9 cellular contexts compared by ENCODE assay signal in the genomic region with DNA sequence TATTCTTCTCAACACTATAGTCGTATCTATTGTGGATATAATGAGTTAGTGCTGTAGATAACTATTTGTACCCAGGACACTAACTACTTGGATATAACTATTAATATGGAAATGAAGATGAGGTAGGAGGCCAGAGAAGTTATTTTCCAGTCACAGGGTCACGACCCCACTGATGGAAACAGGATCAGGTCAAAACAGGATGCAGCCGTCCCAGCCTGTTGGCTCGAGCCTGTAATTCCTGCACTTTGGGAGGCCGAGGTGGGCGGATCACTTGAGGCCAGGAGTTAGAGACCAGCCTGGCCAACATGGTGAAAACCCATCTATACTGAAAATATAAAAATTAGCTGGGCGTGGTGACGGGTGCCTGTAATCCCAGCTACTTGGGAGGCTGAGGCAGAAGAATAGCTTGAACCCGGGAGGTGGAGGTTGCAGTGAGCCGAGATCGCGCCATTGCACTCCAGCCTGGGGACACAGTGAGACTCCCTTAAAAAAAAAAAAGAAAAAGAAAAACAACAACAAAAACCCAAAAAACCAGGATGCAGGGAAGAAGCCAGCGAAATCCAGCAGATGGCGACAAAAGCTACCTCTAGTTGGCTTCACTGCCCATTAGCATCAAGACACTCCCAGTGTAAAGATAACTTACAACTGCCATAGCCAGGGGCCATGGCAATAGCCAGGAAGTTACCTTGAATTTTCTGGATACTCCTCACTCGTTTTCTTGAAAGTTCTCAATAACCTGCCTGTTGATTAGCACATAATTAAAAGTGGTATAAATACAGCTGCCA. TPM values are rescaled to one million over a fixed set of nuclear protein-coding genes. Genes with fewer than 3 reads are reported as not detected.
DNase-seq lines count a peak whose midpoint lies in the region; ATAC-seq, FAIRE-seq and TF ChIP-seq lines count a peak whose summit lies in the region.
"Had no signal": no experiment of that assay in that cellular context is flagged by ENCODE, and none has a peak within 500 bp of the region (broad histone marks: within the 10 kb centered on the region; RNA-seq: fewer than 3 reads in every experiment).

No MANE protein-coding gene starts in this region.

- H3K27ac ChIP-seq in left ventricle myocardium inferior (replicated peaks) (no peak overlapping the region), astrocyte (ENCODE audit: low read depth, low read length) (no peak overlapping the region), kidney (ENCODE audit: low read depth in 2 of 2, low read length in 2 of 2) (no peak overlapping the region)

- H3K27me3 ChIP-seq in left ventricle myocardium inferior (ENCODE audit: low read depth) (peaks cover 3% of the 10 kb centered on the region), astrocyte (ENCODE audit: insufficient read depth, low read length) (no peaks in the 10 kb centered on the region)

- no peaks in the 10 kb centered on the region for H3K4me1 Mint-ChIP-seq in astrocyte (ENCODE audit: low read depth, unreplicated experiment)
- peaks cover 14% of the 10 kb centered on the region for H3K4me1 Mint-ChIP-seq in mesothelial cell of epicardium

- ATAC-seq in Right ventricle myocardium superior (ENCODE audit: poor library complexity) (no peak), HG02973 (IDR thresholded peaks at IDR 0.05; ENCODE audit: unreplicated experiment) (no peak), GM21360 (IDR thresholded peaks at IDR 0.05; ENCODE audit: unreplicated experiment) (no peak)

- no peak overlapping the region for H2AFZ ChIP-seq in astrocyte (ENCODE audit: low read depth, low read length)

- H3K36me3 Mint-ChIP-seq in astrocyte (ENCODE audit: low read depth, unreplicated experiment) (no peaks in the 10 kb centered on the region), mesothelial cell of epicardium (no peaks in the 10 kb centered on the region)

- no peak overlapping the region for H3K4me3 Mint-ChIP-seq in astrocyte (ENCODE audit: unreplicated experiment)
- H3K4me3 Mint-ChIP-seq in mesothelial cell of epicardium = no peak overlapping the region
- H3K4me3 Mint-ChIP-seq: dendritic cell treated with granulocyte-macrophage colony-stimulating factor and Interleukin-4, amounts not matched to agents 40 ng/mL and 50 ng/mL, for 4 days had no signal

- H3K4me2 ChIP-seq in astrocyte (ENCODE audit: low read length) = no peak overlapping the region

- no peaks in the 10 kb centered on the region for H4K20me1 ChIP-seq in astrocyte (ENCODE audit: insufficient read depth, low read length)

- H3K79me2 ChIP-seq in astrocyte (ENCODE audit: insufficient read depth, low read length) = no peaks in the 10 kb centered on the region

- H3K9ac ChIP-seq in astrocyte (ENCODE audit: low read length) (no peak overlapping the region), kidney (ENCODE audit: low read length in 2 of 2) (no peak overlapping the region)

- FAIRE-seq in astrocyte (lab: Jason Lieb, UNC) (no peak), kidney (lab: Jason Lieb, UNC) (no peak)

- H3K9me3 ChIP-seq in left ventricle myocardium inferior (replicated peaks) (no peaks in the 10 kb centered on the region), astrocyte (ENCODE audit: insufficient read depth, low read depth, low read length) (no peaks in the 10 kb centered on the region), kidney (ENCODE audit: control insufficient read depth in 1 of 2, low read length in 2 of 2) (no peaks in the 10 kb centered on the region)

- TF ChIP-seq CTCF in left ventricle myocardium inferior (IDR thresholded peaks at IDR 0.05; ENCODE audit: borderline replicate concordance) (peak; percentile 55), astrocyte (IDR thresholded peaks at IDR 0.05; ENCODE audit: insufficient read depth, low read depth, low read length) (peak; percentile 47), mesothelial cell of epicardium (IDR thresholded peaks at IDR 0.05; ENCODE audit: unreplicated experiment) (no peak), kidney (IDR thresholded peaks at IDR 0.05; ENCODE audit: borderline replicate concordance, extremely low read depth, insufficient read depth) (no peak)

- H3K27ac Mint-ChIP-seq in astrocyte (ENCODE audit: unreplicated experiment) = no peak overlapping the region
- H3K27ac Mint-ChIP-seq in mesothelial cell of epicardium = peak overlapping the region; percentile 21
- H3K27ac Mint-ChIP-seq: dendritic cell treated with granulocyte-macrophage colony-stimulating factor and Interleukin-4, amounts not matched to agents 40 ng/mL and 50 ng/mL, for 4 days had no signal

- H3K4me3 ChIP-seq in left ventricle myocardium inferior (no peak overlapping the region), astrocyte (ENCODE audit: insufficient read depth, low read depth, low read length) (no peak overlapping the region), kidney (ENCODE audit: low read length in 2 of 2) (no peak overlapping the region)

- H3K27me3 Mint-ChIP-seq in astrocyte (ENCODE audit: low read depth, unreplicated experiment) (peaks cover 16% of the 10 kb centered on the region), mesothelial cell of epicardium (ENCODE audit: low read depth) (no peaks in the 10 kb centered on the region)

- H3K9me3 Mint-ChIP-seq in astrocyte (ENCODE audit: unreplicated experiment) = no peaks in the 10 kb centered on the region
- peaks cover 19% of the 10 kb centered on the region for H3K9me3 Mint-ChIP-seq in mesothelial cell of epicardium
- H3K9me3 Mint-ChIP-seq: dendritic cell treated with granulocyte-macrophage colony-stimulating factor and Interleukin-4, amounts not matched to agents 40 ng/mL and 50 ng/mL, for 4 days had no signal

- no peaks in the 10 kb centered on the region for H3K36me3 ChIP-seq in left ventricle myocardium inferior
- H3K36me3 ChIP-seq in astrocyte (ENCODE audit: insufficient read depth, low read length) = no peaks in the 10 kb centered on the region
- no peaks in the 10 kb centered on the region for H3K36me3 ChIP-seq in kidney (ENCODE audit: control insufficient read depth in 1 of 2, insufficient read depth in 2 of 2, low read length in 2 of 2)

- H3K4me1 ChIP-seq in left ventricle myocardium inferior (no peaks in the 10 kb centered on the region), astrocyte (ENCODE audit: insufficient read depth, low read length) (no peaks in the 10 kb centered on the region), kidney (ENCODE audit: control insufficient read depth in 1 of 2, insufficient read depth in 1 of 2, low read depth in 1 of 2, low read length in 2 of 2) (no peaks in the 10 kb centered on the region)

- DNase-seq in left ventricle myocardium inferior (no peak), Right ventricle myocardium superior (no peak), NCI-H1105 treated with DMSO at 0.1 percent for 48 hours (lab: John Stamatoyannopoulos, UW) (peak; percentile 34), astrocyte (ENCODE audit: low read depth) (no peak), mesothelial cell of epicardium (ENCODE audit: low spot score in 2 of 2, unreplicated experiment in 2 of 2) (no peak), kidney (no peak)

- intact Hi-C loops in left ventricle myocardium inferior (cut with micrococcal nuclease) (no loop called here), Right ventricle myocardium superior (cut with DNase I) (no loop called here), kidney (cut with DNase I) (no loop called here)

RNA-seq across cellular contexts. Expression of gene NKAP, which starts 37.9 kb away (rescaled TPM):
- total RNA-seq in left ventricle myocardium inferior (5.0 TPM), Right ventricle myocardium superior (3.6 TPM), astrocyte (6.5 and 7.1 TPM in 2 replicates), mesothelial cell of epicardium (9.0 to 10.0 TPM (median 9.3 TPM) in 3 replicates), kidney (7.7 TPM)
- polyA plus RNA-seq in kidney (ENCODE audit: insufficient read depth, low read depth, low replicate concordance) = 9.9 TPM

Comparison
In these comparisons a context has a peak if more than half of its experiments do, and no peak if none do; other contexts are left out.
1. CTCF ChIP-seq: peak in left ventricle myocardium inferior (single experiment) and astrocyte (single experiment); none in mesothelial cell of epicardium (single experiment) and kidney (single experiment).